In genomic region chr1:153011359-153011758, GRCh38 we compare ENCODE assay signal across 19 cellular contexts. TPM values are rescaled to one million over a fixed set of nuclear protein-coding genes. Genes with fewer than 3 reads are reported as not detected.
"Had no signal": no experiment of that assay in that cellular context is flagged by ENCODE, and none has a peak within 500 bp of the region (broad histone marks: within the 10 kb centered on the region; RNA-seq: fewer than 3 reads in every experiment).

No MANE protein-coding gene starts in this region.

RNA-seq across cellular contexts. Expression of gene SPRR3, which starts 9.8 kb away (rescaled TPM):
- total RNA-seq: activated B cell treated with CpG ODN at 0.5 μM for 24 hours; activated CD4-positive, alpha-beta memory T cell treated with anti-CD3 and anti-CD28 coated beads for 36 hours; activated CD4-positive, alpha-beta T cell treated with anti-CD3 and anti-CD28 coated beads, Interleukin-2, amount 10 ng/mL, durations not matched to agents 24 days and 14 days; activated CD8-positive, alpha-beta memory T cell treated with anti-CD3 and anti-CD28 coated beads for 36 hours; activated CD8-positive, alpha-beta T cell treated with anti-CD3 and anti-CD28 coated beads for 36 hours; activated naive CD4-positive, alpha-beta T cell treated with anti-CD3 and anti-CD28 coated beads for 36 hours; activated naive CD4-positive, alpha-beta T cell treated with anti-CD3 and anti-CD28 coated beads, Interleukin-2, amount 50 U/mL, for 72 hours; activated naive CD8-positive, alpha-beta T cell treated with anti-CD3 and anti-CD28 coated beads for 36 hours; activated T-cell treated with anti-CD3 and anti-CD28 coated beads, Interleukin-2, amount 50 U/mL, for 4 hours; activated T-cell treated with anti-CD3 and anti-CD28 coated beads, Interleukin-2, amount 50 U/mL, for 72 hours; activated T-helper 1 cell treated with anti-CD3 and anti-CD28 coated beads, Interleukin-12 subunit alpha, Interleukin-12 subunit beta, Interleukin-2, Interleukin-4 antibody, amounts not matched to agents 30 ng/mL and 10 ng/mL and 1 ng/mL, durations not matched to agents 14 hours and 24 hours and 36 hours; activated T-helper 17 cell treated with anti-CD3 and anti-CD28 coated beads, Interleukin-2, amount 50 U/mL, for 72 hours; body of pancreas; breast epithelium; cardiac septum; cerebellum had no signal

RNA-seq across cellular contexts. Expression of gene SPRR1B, which starts 19.6 kb away (rescaled TPM):
- total RNA-seq: activated B cell treated with CpG ODN at 0.5 μM for 24 hours; activated CD4-positive, alpha-beta memory T cell treated with anti-CD3 and anti-CD28 coated beads for 36 hours; activated CD4-positive, alpha-beta T cell treated with anti-CD3 and anti-CD28 coated beads, Interleukin-2, amount 10 ng/mL, durations not matched to agents 24 days and 14 days; activated CD8-positive, alpha-beta memory T cell treated with anti-CD3 and anti-CD28 coated beads for 36 hours; activated CD8-positive, alpha-beta T cell treated with anti-CD3 and anti-CD28 coated beads for 36 hours; activated naive CD4-positive, alpha-beta T cell treated with anti-CD3 and anti-CD28 coated beads for 36 hours; activated naive CD4-positive, alpha-beta T cell treated with anti-CD3 and anti-CD28 coated beads, Interleukin-2, amount 50 U/mL, for 72 hours; activated naive CD8-positive, alpha-beta T cell treated with anti-CD3 and anti-CD28 coated beads for 36 hours; activated T-cell treated with anti-CD3 and anti-CD28 coated beads, Interleukin-2, amount 50 U/mL, for 4 hours; activated T-cell treated with anti-CD3 and anti-CD28 coated beads, Interleukin-2, amount 50 U/mL, for 72 hours; activated T-helper 1 cell treated with anti-CD3 and anti-CD28 coated beads, Interleukin-12 subunit alpha, Interleukin-12 subunit beta, Interleukin-2, Interleukin-4 antibody, amounts not matched to agents 30 ng/mL and 10 ng/mL and 1 ng/mL, durations not matched to agents 14 hours and 24 hours and 36 hours; activated T-helper 17 cell treated with anti-CD3 and anti-CD28 coated beads, Interleukin-2, amount 50 U/mL, for 72 hours; aorta; body of pancreas; breast epithelium; cardiac septum; cerebellum had no signal

RNA-seq across cellular contexts. Expression of gene SPRR1A, which starts 27.5 kb away (rescaled TPM):
- total RNA-seq: activated B cell treated with CpG ODN at 0.5 μM for 24 hours; activated CD4-positive, alpha-beta memory T cell treated with anti-CD3 and anti-CD28 coated beads for 36 hours; activated CD4-positive, alpha-beta T cell treated with anti-CD3 and anti-CD28 coated beads, Interleukin-2, amount 10 ng/mL, durations not matched to agents 24 days and 14 days; activated CD8-positive, alpha-beta memory T cell treated with anti-CD3 and anti-CD28 coated beads for 36 hours; activated CD8-positive, alpha-beta T cell treated with anti-CD3 and anti-CD28 coated beads for 36 hours; activated naive CD4-positive, alpha-beta T cell treated with anti-CD3 and anti-CD28 coated beads for 36 hours; activated naive CD4-positive, alpha-beta T cell treated with anti-CD3 and anti-CD28 coated beads, Interleukin-2, amount 50 U/mL, for 72 hours; activated naive CD8-positive, alpha-beta T cell treated with anti-CD3 and anti-CD28 coated beads for 36 hours; activated T-cell treated with anti-CD3 and anti-CD28 coated beads, Interleukin-2, amount 50 U/mL, for 4 hours; activated T-cell treated with anti-CD3 and anti-CD28 coated beads, Interleukin-2, amount 50 U/mL, for 72 hours; activated T-helper 1 cell treated with anti-CD3 and anti-CD28 coated beads, Interleukin-12 subunit alpha, Interleukin-12 subunit beta, Interleukin-2, Interleukin-4 antibody, amounts not matched to agents 30 ng/mL and 10 ng/mL and 1 ng/mL, durations not matched to agents 14 hours and 24 hours and 36 hours; activated T-helper 17 cell treated with anti-CD3 and anti-CD28 coated beads, Interleukin-2, amount 50 U/mL, for 72 hours; adrenal gland; aorta; astrocyte; body of pancreas; breast epithelium; cardiac septum; cerebellum had no signal
- polyA plus RNA-seq: adrenal gland, aorta had no signal

RNA-seq across cellular contexts. Expression of gene SPRR2D, which starts 29.6 kb away (rescaled TPM):
- total RNA-seq: activated B cell treated with CpG ODN at 0.5 μM for 24 hours; activated CD4-positive, alpha-beta memory T cell treated with anti-CD3 and anti-CD28 coated beads for 36 hours; activated CD4-positive, alpha-beta T cell treated with anti-CD3 and anti-CD28 coated beads, Interleukin-2, amount 10 ng/mL, durations not matched to agents 24 days and 14 days; activated CD8-positive, alpha-beta memory T cell treated with anti-CD3 and anti-CD28 coated beads for 36 hours; activated CD8-positive, alpha-beta T cell treated with anti-CD3 and anti-CD28 coated beads for 36 hours; activated naive CD4-positive, alpha-beta T cell treated with anti-CD3 and anti-CD28 coated beads for 36 hours; activated naive CD4-positive, alpha-beta T cell treated with anti-CD3 and anti-CD28 coated beads, Interleukin-2, amount 50 U/mL, for 72 hours; activated naive CD8-positive, alpha-beta T cell treated with anti-CD3 and anti-CD28 coated beads for 36 hours; activated T-cell treated with anti-CD3 and anti-CD28 coated beads, Interleukin-2, amount 50 U/mL, for 4 hours; activated T-cell treated with anti-CD3 and anti-CD28 coated beads, Interleukin-2, amount 50 U/mL, for 72 hours; activated T-helper 1 cell treated with anti-CD3 and anti-CD28 coated beads, Interleukin-12 subunit alpha, Interleukin-12 subunit beta, Interleukin-2, Interleukin-4 antibody, amounts not matched to agents 30 ng/mL and 10 ng/mL and 1 ng/mL, durations not matched to agents 14 hours and 24 hours and 36 hours; activated T-helper 17 cell treated with anti-CD3 and anti-CD28 coated beads, Interleukin-2, amount 50 U/mL, for 72 hours; adrenal gland; aorta; body of pancreas; breast epithelium; cardiac septum; cerebellum had no signal

RNA-seq across cellular contexts. Expression of gene SPRR4, which starts 40.9 kb away (rescaled TPM):
- total RNA-seq: activated B cell treated with CpG ODN at 0.5 μM for 24 hours; activated CD4-positive, alpha-beta memory T cell treated with anti-CD3 and anti-CD28 coated beads for 36 hours; activated CD4-positive, alpha-beta T cell treated with anti-CD3 and anti-CD28 coated beads, Interleukin-2, amount 10 ng/mL, durations not matched to agents 24 days and 14 days; activated CD8-positive, alpha-beta memory T cell treated with anti-CD3 and anti-CD28 coated beads for 36 hours; activated CD8-positive, alpha-beta T cell treated with anti-CD3 and anti-CD28 coated beads for 36 hours; activated naive CD4-positive, alpha-beta T cell treated with anti-CD3 and anti-CD28 coated beads for 36 hours; activated naive CD4-positive, alpha-beta T cell treated with anti-CD3 and anti-CD28 coated beads, Interleukin-2, amount 50 U/mL, for 72 hours; activated naive CD8-positive, alpha-beta T cell treated with anti-CD3 and anti-CD28 coated beads for 36 hours; activated T-cell treated with anti-CD3 and anti-CD28 coated beads, Interleukin-2, amount 50 U/mL, for 4 hours; activated T-cell treated with anti-CD3 and anti-CD28 coated beads, Interleukin-2, amount 50 U/mL, for 72 hours; activated T-helper 1 cell treated with anti-CD3 and anti-CD28 coated beads, Interleukin-12 subunit alpha, Interleukin-12 subunit beta, Interleukin-2, Interleukin-4 antibody, amounts not matched to agents 30 ng/mL and 10 ng/mL and 1 ng/mL, durations not matched to agents 14 hours and 24 hours and 36 hours; activated T-helper 17 cell treated with anti-CD3 and anti-CD28 coated beads, Interleukin-2, amount 50 U/mL, for 72 hours; adrenal gland; aorta; astrocyte; body of pancreas; breast epithelium; cardiac septum; cerebellum had no signal
- polyA plus RNA-seq: adrenal gland, aorta had no signal
